11 cellular contexts compared by ENCODE assay signal in the genomic region with DNA sequence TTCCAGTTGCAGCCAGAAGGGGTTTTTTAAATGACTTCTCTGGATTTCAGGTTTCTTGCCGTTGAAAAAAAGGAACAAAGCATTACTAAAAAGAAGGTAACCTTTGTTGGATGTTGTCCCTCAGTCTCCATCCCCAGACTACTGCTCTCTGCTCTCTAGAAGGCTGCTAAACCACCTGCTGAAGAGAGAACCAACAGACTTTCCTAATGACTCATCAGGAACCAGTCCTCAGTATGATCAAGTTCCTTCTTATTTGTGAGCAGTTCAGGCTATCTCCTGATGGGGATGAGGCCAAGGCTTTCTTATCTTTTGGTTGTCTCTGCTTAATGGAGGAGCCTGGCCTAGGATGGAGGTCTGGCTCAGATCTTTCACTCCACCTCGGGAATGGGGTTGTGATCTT. TPM values are rescaled to one million over a fixed set of nuclear protein-coding genes. Genes with fewer than 3 reads are reported as not detected.
DNase-seq lines count a peak whose midpoint lies in the region; ATAC-seq and TF ChIP-seq lines count a peak whose summit lies in the region.
"Had no signal": no experiment of that assay in that cellular context is flagged by ENCODE, and none has a peak within 500 bp of the region (broad histone marks: within the 10 kb centered on the region; RNA-seq: fewer than 3 reads in every experiment).

No MANE protein-coding gene starts in this region.

- TF ChIP-seq CTCF in foreskin keratinocyte (conservative IDR thresholded peaks at IDR 0.05): no peak
- no peak for TF ChIP-seq CTCF in dorsolateral prefrontal cortex (IDR thresholded peaks at IDR 0.05 in 54 of 56, conservative IDR thresholded peaks at IDR 0.05 in 2 of 56; ENCODE audit: low read depth in 1 of 56, partially characterized antibody in 56 of 56)

- H4K91ac ChIP-seq in mesenchymal stem cell (ENCODE audit: low read length): no peak overlapping the region

- no peak overlapping the region for H3K14ac ChIP-seq in mesenchymal stem cell (ENCODE audit: low read length in 2 of 2)

- H3K79me1 ChIP-seq in mesenchymal stem cell (replicated peaks; ENCODE audit: low read length, poor library complexity, severe bottlenecking): no peaks in the 10 kb centered on the region

- no peak overlapping the region for H2BK5ac ChIP-seq in mesenchymal stem cell (ENCODE audit: low read depth, low read length, poor library complexity, severe bottlenecking)

- WGBS in mesenchymal stem cell: 75% methylated on average over 2 of the region's 2 CpGs

- H3K4me2 ChIP-seq in mesenchymal stem cell (ENCODE audit: low read length, poor library complexity, severe bottlenecking): no peak overlapping the region

- no peak overlapping the region for H3K27ac ChIP-seq in foreskin keratinocyte
- H3K27ac ChIP-seq in mesenchymal stem cell (ENCODE audit: low read length, poor library complexity, severe bottlenecking): no peak overlapping the region
- H3K27ac ChIP-seq in dorsolateral prefrontal cortex: no peak overlapping the region

- H3K18ac ChIP-seq in mesenchymal stem cell (ENCODE audit: low read depth in 1 of 2, low read length in 2 of 2): no peak overlapping the region

- H3K9me3 ChIP-seq in mesenchymal stem cell (ENCODE audit: control insufficient read depth, low read length): no peaks in the 10 kb centered on the region

- peaks cover under 1% of the 10 kb centered on the region for H3K27me3 ChIP-seq in foreskin keratinocyte
- H3K27me3 ChIP-seq in mesenchymal stem cell (ENCODE audit: control insufficient read depth in 1 of 2, insufficient read depth in 1 of 2, low read length in 2 of 2): no peaks in the 10 kb centered on the region
- peaks cover 0 to 2% (median 0%) of the 10 kb centered on the region in 45 donors for H3K27me3 ChIP-seq in dorsolateral prefrontal cortex

- no peak overlapping the region for H3K9ac ChIP-seq in mesenchymal stem cell (ENCODE audit: low read length)

- intact Hi-C loops in dorsolateral prefrontal cortex (cut with DNase I): no loop called here

- H4K8ac ChIP-seq in mesenchymal stem cell (ENCODE audit: low read length): no peak overlapping the region

- peak; percentile 98 for ATAC-seq in GM18909 (IDR thresholded peaks at IDR 0.05; ENCODE audit: poor library complexity, unreplicated experiment)
- peak; percentile 98 for ATAC-seq in GM21717 (IDR thresholded peaks at IDR 0.05; ENCODE audit: unreplicated experiment)
- ATAC-seq in HG03280 (IDR thresholded peaks at IDR 0.05; ENCODE audit: unreplicated experiment): peak; percentile 94
- peak; percentile 79 for ATAC-seq in foreskin keratinocyte
- ATAC-seq: activated T-cell treated with anti-CD3 and anti-CD28 coated beads, Interleukin-2, amount 50 U/mL, for 4 hours; T-cell had no signal

- H2AK5ac ChIP-seq in mesenchymal stem cell (ENCODE audit: low read length, severe bottlenecking): no peak overlapping the region

- H2AFZ ChIP-seq in mesenchymal stem cell (ENCODE audit: low read depth, low read length): no peak overlapping the region

- H2BK120ac ChIP-seq in mesenchymal stem cell (ENCODE audit: low read depth, low read length): no peak overlapping the region

- no peaks in the 10 kb centered on the region for H3K36me3 ChIP-seq in mesenchymal stem cell (ENCODE audit: control insufficient read depth in 1 of 2, insufficient read depth in 2 of 2, low read depth in 1 of 2, low read length in 2 of 2)

- H2BK15ac ChIP-seq in mesenchymal stem cell (ENCODE audit: low read depth, poor library complexity, severe bottlenecking): no peak overlapping the region

- no peak overlapping the region for H3K4me3 ChIP-seq in mesenchymal stem cell (ENCODE audit: insufficient read depth in 1 of 2, low read depth in 1 of 2, low read length in 2 of 2)
- no peak overlapping the region for H3K4me3 ChIP-seq in dorsolateral prefrontal cortex

- H3K4ac ChIP-seq in mesenchymal stem cell (ENCODE audit: low read depth in 1 of 2, low read length in 2 of 2): no peak overlapping the region

- H3K4me1 ChIP-seq in foreskin keratinocyte (no peaks in the 10 kb centered on the region), mesenchymal stem cell (ENCODE audit: control insufficient read depth, insufficient read depth, low read depth, low read length) (no peaks in the 10 kb centered on the region)

- no peak overlapping the region for H3K23ac ChIP-seq in mesenchymal stem cell (ENCODE audit: low read length in 2 of 2)

- DNase-seq in foreskin keratinocyte: no peak
- no peak for DNase-seq in mesenchymal stem cell
- no peak for DNase-seq in dorsolateral prefrontal cortex
- DNase-seq in SW 1271 (lab: John Stamatoyannopoulos, UW): no peak
- DNase-seq: activated T-cell treated with anti-CD3 and anti-CD28 coated beads, Interleukin-2, amount 50 U/mL, for 4 hours; NCI-H2171 treated with DMSO at 0.1 percent for 48 hours; T-cell had no signal

- H2BK12ac ChIP-seq in mesenchymal stem cell (ENCODE audit: low read length in 2 of 2): no peak overlapping the region

RNA-seq across cellular contexts. Expression of a gene that starts 4.1 kb away (rescaled TPM):
- total RNA-seq in foreskin keratinocyte (0.03 and 0.04 TPM in 2 replicates), dorsolateral prefrontal cortex (1 to 10 TPM in 34 of 120 experiments, under 1 TPM in 86; 0.10 to 2.2 (median 0.78) TPM)
- polyA plus RNA-seq in foreskin keratinocyte: not detected in 2 replicates
- 0.01 TPM for polyA plus RNA-seq in mesenchymal stem cell (2013, experiment 1 of 2)
- not detected for polyA plus RNA-seq in mesenchymal stem cell (2013, experiment 2 of 2)
- total RNA-seq: activated T-cell treated with anti-CD3 and anti-CD28 coated beads, Interleukin-2, amount 50 U/mL, for 4 hours; mononuclear cell; T-cell had no signal
